ENCODE assay signal across 1 cellular context in the genomic region with DNA sequence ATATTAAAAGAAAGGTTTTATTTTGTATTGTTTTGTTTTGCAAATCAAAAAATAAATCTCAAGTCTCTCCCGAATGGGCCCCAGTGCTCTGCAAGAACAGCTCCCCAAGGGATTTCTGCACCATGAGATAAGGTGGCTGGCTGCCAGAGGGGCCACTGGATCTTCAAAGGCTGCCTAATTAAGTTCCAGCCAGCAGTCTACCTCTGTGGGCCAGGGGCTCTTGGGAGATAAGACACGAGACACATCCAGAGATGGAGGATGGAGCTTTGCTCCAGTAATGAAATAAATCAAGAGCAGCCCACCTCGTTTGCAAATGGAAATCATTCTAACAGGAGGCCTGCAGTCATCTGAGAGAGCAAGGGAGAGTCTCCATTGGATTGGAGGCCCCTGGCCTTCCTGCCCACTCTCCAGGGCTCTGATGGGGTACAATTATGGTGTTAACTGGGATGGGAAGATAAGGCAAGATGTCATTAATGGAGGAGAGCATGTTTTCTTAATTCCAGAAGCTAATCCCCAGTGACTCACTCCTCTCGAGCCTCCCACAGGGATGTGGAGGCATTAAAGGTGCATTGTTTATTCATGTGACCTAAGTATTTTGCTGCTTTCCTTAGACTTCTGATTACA.
TF ChIP-seq lines count a peak whose summit lies in the region.

No MANE protein-coding gene starts in this region.

TF ChIP-seq in HEK293, 187 proteins besides CTCF, POLR2A, EP300 and RAD21 (continued from another document):
- peak; percentile 35; the same call in 1 of the 2 replicates for TF ChIP-seq ZNF518A (tag by site-specific recombination; conservative IDR thresholded peaks at IDR 0.05; ENCODE audit: low read depth)
- TF ChIP-seq PRDM6 (tag by site-specific recombination; IDR thresholded peaks at IDR 0.05), result peak; percentile 43; the same call in 1 of the 2 replicates
- no peak for TF ChIP-seq ZNF350 (tag by site-specific recombination; IDR thresholded peaks at IDR 0.05)
- TF ChIP-seq ZNF157 (tag by site-specific recombination; IDR thresholded peaks at IDR 0.05), result no peak
- TF ChIP-seq ZNF629 (tag by site-specific recombination; IDR thresholded peaks at IDR 0.05), result peak; percentile 65; the same call in 1 of the 2 replicates
- no peak for TF ChIP-seq ZNF202 (tag by site-specific recombination; IDR thresholded peaks at IDR 0.05; ENCODE audit: borderline replicate concordance)
- no peak for TF ChIP-seq ZNF423 (tag by site-specific recombination; IDR thresholded peaks at IDR 0.05)
- TF ChIP-seq GLI4 (tag by site-specific recombination; IDR thresholded peaks at IDR 0.05), result no peak
- TF ChIP-seq BCL11B (tag by site-specific recombination; IDR thresholded peaks at IDR 0.05; ENCODE audit: low read depth), result no peak
- no peak for TF ChIP-seq ZEB2 (tag by site-specific recombination; IDR thresholded peaks at IDR 0.05)
- no peak for TF ChIP-seq ZNF701 (tag by site-specific recombination; IDR thresholded peaks at IDR 0.05)
- TF ChIP-seq, protein P1, sequence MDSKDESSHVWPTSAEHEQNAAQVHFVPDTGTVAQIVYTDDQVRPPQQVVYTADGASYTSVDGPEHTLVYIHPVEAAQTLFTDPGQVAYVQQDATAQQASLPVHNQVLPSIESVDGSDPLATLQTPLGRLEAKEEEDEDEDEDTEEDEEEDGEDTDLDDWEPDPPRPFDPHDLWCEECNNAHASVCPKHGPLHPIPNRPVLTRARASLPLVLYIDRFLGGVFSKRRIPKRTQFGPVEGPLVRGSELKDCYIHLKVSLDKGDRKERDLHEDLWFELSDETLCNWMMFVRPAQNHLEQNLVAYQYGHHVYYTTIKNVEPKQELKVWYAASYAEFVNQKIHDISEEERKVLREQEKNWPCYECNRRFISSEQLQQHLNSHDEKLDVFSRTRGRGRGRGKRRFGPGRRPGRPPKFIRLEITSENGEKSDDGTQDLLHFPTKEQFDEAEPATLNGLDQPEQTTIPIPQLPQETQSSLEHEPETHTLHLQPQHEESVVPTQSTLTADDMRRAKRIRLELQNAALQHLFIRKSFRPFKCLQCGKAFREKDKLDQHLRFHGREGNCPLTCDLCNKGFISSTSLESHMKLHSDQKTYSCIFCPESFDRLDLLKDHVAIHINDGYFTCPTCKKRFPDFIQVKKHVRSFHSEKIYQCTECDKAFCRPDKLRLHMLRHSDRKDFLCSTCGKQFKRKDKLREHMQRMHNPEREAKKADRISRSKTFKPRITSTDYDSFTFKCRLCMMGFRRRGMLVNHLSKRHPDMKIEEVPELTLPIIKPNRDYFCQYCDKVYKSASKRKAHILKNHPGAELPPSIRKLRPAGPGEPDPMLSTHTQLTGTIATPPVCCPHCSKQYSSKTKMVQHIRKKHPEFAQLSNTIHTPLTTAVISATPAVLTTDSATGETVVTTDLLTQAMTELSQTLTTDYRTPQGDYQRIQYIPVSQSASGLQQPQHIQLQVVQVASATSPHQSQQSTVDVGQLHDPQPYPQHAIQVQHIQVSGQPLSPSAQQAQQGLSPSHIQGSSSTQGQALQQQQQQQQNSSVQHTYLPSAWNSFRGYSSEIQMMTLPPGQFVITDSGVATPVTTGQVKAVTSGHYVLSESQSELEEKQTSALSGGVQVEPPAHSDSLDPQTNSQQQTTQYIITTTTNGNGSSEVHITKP (tag by site-specific recombination; IDR thresholded peaks at IDR 0.05), result no peak
- TF ChIP-seq HOXA7 (CRISPR knock-in tag; IDR thresholded peaks at IDR 0.05; ENCODE audit: borderline replicate concordance), result no peak
- TF ChIP-seq, protein P2, sequence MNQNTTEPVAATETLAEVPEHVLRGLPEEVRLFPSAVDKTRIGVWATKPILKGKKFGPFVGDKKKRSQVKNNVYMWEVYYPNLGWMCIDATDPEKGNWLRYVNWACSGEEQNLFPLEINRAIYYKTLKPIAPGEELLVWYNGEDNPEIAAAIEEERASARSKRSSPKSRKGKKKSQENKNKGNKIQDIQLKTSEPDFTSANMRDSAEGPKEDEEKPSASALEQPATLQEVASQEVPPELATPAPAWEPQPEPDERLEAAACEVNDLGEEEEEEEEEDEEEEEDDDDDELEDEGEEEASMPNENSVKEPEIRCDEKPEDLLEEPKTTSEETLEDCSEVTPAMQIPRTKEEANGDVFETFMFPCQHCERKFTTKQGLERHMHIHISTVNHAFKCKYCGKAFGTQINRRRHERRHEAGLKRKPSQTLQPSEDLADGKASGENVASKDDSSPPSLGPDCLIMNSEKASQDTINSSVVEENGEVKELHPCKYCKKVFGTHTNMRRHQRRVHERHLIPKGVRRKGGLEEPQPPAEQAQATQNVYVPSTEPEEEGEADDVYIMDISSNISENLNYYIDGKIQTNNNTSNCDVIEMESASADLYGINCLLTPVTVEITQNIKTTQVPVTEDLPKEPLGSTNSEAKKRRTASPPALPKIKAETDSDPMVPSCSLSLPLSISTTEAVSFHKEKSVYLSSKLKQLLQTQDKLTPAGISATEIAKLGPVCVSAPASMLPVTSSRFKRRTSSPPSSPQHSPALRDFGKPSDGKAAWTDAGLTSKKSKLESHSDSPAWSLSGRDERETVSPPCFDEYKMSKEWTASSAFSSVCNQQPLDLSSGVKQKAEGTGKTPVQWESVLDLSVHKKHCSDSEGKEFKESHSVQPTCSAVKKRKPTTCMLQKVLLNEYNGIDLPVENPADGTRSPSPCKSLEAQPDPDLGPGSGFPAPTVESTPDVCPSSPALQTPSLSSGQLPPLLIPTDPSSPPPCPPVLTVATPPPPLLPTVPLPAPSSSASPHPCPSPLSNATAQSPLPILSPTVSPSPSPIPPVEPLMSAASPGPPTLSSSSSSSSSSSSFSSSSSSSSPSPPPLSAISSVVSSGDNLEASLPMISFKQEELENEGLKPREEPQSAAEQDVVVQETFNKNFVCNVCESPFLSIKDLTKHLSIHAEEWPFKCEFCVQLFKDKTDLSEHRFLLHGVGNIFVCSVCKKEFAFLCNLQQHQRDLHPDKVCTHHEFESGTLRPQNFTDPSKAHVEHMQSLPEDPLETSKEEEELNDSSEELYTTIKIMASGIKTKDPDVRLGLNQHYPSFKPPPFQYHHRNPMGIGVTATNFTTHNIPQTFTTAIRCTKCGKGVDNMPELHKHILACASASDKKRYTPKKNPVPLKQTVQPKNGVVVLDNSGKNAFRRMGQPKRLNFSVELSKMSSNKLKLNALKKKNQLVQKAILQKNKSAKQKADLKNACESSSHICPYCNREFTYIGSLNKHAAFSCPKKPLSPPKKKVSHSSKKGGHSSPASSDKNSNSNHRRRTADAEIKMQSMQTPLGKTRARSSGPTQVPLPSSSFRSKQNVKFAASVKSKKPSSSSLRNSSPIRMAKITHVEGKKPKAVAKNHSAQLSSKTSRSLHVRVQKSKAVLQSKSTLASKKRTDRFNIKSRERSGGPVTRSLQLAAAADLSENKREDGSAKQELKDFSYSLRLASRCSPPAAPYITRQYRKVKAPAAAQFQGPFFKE (tag by site-specific recombination; IDR thresholded peaks at IDR 0.05; ENCODE audit: borderline replicate concordance), result no peak
- no peak for TF ChIP-seq ZNF221 (tag by site-specific recombination; IDR thresholded peaks at IDR 0.05; ENCODE audit: borderline replicate concordance)
- TF ChIP-seq MYNN (tag by site-specific recombination; IDR thresholded peaks at IDR 0.05; ENCODE audit: borderline replicate concordance), result no peak
- TF ChIP-seq, protein P3, sequence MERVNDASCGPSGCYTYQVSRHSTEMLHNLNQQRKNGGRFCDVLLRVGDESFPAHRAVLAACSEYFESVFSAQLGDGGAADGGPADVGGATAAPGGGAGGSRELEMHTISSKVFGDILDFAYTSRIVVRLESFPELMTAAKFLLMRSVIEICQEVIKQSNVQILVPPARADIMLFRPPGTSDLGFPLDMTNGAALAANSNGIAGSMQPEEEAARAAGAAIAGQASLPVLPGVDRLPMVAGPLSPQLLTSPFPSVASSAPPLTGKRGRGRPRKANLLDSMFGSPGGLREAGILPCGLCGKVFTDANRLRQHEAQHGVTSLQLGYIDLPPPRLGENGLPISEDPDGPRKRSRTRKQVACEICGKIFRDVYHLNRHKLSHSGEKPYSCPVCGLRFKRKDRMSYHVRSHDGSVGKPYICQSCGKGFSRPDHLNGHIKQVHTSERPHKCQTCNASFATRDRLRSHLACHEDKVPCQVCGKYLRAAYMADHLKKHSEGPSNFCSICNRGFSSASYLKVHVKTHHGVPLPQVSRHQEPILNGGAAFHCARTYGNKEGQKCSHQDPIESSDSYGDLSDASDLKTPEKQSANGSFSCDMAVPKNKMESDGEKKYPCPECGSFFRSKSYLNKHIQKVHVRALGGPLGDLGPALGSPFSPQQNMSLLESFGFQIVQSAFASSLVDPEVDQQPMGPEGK (tag by site-specific recombination; IDR thresholded peaks at IDR 0.05), result peak; percentile 25; the same call in 1 of the 2 replicates
- TF ChIP-seq, protein P4, sequence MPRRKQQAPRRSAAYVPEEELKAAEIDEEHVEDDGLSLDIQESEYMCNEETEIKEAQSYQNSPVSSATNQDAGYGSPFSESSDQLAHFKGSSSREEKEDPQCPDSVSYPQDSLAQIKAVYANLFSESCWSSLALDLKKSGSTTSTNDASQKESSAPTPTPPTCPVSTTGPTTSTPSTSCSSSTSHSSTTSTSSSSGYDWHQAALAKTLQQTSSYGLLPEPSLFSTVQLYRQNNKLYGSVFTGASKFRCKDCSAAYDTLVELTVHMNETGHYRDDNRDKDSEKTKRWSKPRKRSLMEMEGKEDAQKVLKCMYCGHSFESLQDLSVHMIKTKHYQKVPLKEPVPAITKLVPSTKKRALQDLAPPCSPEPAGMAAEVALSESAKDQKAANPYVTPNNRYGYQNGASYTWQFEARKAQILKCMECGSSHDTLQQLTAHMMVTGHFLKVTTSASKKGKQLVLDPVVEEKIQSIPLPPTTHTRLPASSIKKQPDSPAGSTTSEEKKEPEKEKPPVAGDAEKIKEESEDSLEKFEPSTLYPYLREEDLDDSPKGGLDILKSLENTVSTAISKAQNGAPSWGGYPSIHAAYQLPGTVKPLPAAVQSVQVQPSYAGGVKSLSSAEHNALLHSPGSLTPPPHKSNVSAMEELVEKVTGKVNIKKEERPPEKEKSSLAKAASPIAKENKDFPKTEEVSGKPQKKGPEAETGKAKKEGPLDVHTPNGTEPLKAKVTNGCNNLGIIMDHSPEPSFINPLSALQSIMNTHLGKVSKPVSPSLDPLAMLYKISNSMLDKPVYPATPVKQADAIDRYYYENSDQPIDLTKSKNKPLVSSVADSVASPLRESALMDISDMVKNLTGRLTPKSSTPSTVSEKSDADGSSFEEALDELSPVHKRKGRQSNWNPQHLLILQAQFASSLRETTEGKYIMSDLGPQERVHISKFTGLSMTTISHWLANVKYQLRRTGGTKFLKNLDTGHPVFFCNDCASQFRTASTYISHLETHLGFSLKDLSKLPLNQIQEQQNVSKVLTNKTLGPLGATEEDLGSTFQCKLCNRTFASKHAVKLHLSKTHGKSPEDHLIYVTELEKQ (tag by site-specific recombination; IDR thresholded peaks at IDR 0.05; ENCODE audit: borderline replicate concordance), result peak; percentile 36; the same call in 1 of the 2 replicates
- no peak for TF ChIP-seq ZNF140 (tag by site-specific recombination; IDR thresholded peaks at IDR 0.05)
- TF ChIP-seq ZNF501 (tag by site-specific recombination; IDR thresholded peaks at IDR 0.05), result no peak
